In the genomic region with DNA sequence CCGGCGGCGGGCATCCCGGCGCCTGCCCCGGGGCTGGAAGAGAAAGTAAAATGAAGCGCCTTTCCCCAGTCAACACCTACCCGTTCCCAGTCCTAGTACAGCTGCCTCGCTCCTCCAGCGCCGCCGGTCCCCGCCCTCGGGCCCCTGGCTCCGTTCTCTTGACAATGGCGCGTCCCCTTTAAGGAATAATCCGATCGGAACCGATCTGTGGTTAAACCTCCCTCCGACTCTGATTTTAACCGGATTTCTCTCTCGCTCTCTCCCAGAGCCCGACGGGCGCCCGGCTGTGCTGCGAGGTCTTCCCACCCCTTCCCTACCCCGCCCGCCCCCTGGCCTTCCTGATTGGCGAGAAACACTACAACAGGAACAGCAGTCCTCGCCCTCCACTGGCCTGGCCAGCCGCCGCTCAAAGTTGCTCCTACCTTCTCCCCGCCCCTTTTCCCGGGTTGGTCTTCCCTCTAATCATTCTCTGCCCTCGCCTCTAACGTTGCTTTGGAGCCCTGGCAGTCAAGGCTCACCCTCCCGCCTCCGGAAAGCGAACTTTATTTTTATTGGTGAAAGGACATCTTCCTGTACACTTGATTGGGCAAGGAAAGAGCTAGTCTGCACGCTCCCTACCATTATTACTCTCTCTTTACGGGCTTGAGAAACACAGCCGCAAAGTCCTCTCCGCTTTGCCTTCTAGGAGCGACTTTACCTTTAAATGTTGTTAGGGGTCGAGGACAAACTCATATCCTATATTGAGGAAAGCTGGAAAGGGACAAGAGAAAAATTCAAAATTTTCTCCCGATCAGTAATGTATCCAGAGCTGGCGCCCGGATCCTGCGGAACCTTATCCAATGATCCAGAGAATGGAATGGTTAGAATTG, we compare ENCODE assay signal across 2 cellular contexts.
TF ChIP-seq lines count a peak whose summit lies in the region.

A gene (minus strand): TSS at position 282 of the 869 bp plus-strand sequence. CDS start 145,869 bp downstream, outside the sequence.

TF ChIP-seq in IMR-90, 13 proteins besides CTCF, POLR2A, EP300 and RAD21:
- TF ChIP-seq CHD1 (IDR thresholded peaks at IDR 0.05; ENCODE audit: low read depth, low read length) (0 out of 2 replicates have a peak, but pooled peaks have one; percentile 54), SMC3 (IDR thresholded peaks at IDR 0.05; ENCODE audit: low read depth, low read length) (0 out of 2 replicates have a peak, but pooled peaks have one; percentile 6), MXI1 (IDR thresholded peaks at IDR 0.05; ENCODE audit: borderline replicate concordance, low read depth, low read length) (no peak), RFX5 (IDR thresholded peaks at IDR 0.05; ENCODE audit: low read depth, low read length) (no peak), RCOR1 (IDR thresholded peaks at IDR 0.05; ENCODE audit: insufficient replicate concordance, low read length) (peak; percentile 9), FOS (IDR thresholded peaks at IDR 0.05; ENCODE audit: low read depth, low read length) (peak; percentile 84), CEBPB (IDR thresholded peaks at IDR 0.05; ENCODE audit: low read depth, low read length) (peak; percentile 76), MAFK (IDR thresholded peaks at IDR 0.05; ENCODE audit: low read depth, low read length) (no peak), MAZ (IDR thresholded peaks at IDR 0.05; ENCODE audit: borderline replicate concordance, low read depth, low read length) (peak; percentile 41; the same call in 1 of the 2 replicates), NFE2L2 (IDR thresholded peaks at IDR 0.05; ENCODE audit: low read depth, low read length) (no peak), BHLHE40 (IDR thresholded peaks at IDR 0.05; ENCODE audit: low read depth, low read length) (peak; percentile 2; the same call in 1 of the 2 replicates)
- TF ChIP-seq, protein P1, sequence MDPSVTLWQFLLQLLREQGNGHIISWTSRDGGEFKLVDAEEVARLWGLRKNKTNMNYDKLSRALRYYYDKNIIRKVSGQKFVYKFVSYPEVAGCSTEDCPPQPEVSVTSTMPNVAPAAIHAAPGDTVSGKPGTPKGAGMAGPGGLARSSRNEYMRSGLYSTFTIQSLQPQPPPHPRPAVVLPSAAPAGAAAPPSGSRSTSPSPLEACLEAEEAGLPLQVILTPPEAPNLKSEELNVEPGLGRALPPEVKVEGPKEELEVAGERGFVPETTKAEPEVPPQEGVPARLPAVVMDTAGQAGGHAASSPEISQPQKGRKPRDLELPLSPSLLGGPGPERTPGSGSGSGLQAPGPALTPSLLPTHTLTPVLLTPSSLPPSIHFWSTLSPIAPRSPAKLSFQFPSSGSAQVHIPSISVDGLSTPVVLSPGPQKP (IDR thresholded peaks at IDR 0.05; ENCODE audit: borderline replicate concordance, low read depth, low read length), result no peak
- TF ChIP-seq, protein P2, sequence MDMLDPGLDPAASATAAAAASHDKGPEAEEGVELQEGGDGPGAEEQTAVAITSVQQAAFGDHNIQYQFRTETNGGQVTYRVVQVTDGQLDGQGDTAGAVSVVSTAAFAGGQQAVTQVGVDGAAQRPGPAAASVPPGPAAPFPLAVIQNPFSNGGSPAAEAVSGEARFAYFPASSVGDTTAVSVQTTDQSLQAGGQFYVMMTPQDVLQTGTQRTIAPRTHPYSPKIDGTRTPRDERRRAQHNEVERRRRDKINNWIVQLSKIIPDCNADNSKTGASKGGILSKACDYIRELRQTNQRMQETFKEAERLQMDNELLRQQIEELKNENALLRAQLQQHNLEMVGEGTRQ (IDR thresholded peaks at IDR 0.05; ENCODE audit: low read depth, low read length), result no peak
TF ChIP-seq in IMR-90: peak in this region for 7.

TF ChIP-seq in endothelial cell of umbilical vein, 7 proteins besides CTCF, POLR2A, EP300 and RAD21:
- TF ChIP-seq EZH2 (IDR thresholded peaks at IDR 0.05; ENCODE audit: borderline replicate concordance, low read depth, low read length, severe bottlenecking) (no peak), MYC (IDR thresholded peaks at IDR 0.05; ENCODE audit: low read depth, low read length) (no peak), GATA2 (IDR thresholded peaks at IDR 0.05; ENCODE audit: insufficient read depth, insufficient read length, low read depth, low read length) (no peak), POLR2AphosphoS5 (IDR thresholded peaks at IDR 0.05; ENCODE audit: insufficient read depth, low read depth, low read length) (peak; percentile 33), FOS (IDR thresholded peaks at IDR 0.05; ENCODE audit: borderline replicate concordance, insufficient read depth, low read length) (no peak)
- TF ChIP-seq, protein P3, sequence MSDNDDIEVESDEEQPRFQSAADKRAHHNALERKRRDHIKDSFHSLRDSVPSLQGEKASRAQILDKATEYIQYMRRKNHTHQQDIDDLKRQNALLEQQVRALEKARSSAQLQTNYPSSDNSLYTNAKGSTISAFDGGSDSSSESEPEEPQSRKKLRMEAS (IDR thresholded peaks at IDR 0.05; ENCODE audit: insufficient read depth, insufficient read length), result no peak
